Comparison of ENCODE assay signal across 18 cellular contexts in the genomic region with DNA sequence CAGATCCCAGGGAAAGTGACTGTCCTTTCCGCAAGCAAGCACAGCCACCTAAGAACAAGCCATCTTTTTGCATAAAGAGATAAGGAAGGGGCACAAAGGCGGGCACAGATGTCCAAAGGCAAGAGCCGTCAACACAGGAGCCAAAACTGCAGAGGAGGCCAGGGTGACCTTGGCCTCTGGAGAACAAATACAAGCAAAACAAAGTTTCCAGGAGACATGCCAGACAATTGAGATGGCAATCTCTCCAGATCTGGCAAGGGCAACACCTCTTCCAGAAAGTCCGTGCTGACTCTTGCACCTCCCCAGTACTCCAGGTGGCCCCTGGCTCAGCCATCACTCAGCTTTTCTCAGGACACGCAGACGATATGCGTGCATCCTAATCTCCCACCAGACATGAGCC. TPM values are rescaled to one million over a fixed set of nuclear protein-coding genes. Genes with fewer than 3 reads are reported as not detected.
DNase-seq lines count a peak whose midpoint lies in the region; ATAC-seq and TF ChIP-seq lines count a peak whose summit lies in the region.
"Had no signal": no experiment of that assay in that cellular context is flagged by ENCODE, and none has a peak within 500 bp of the region (broad histone marks: within the 10 kb centered on the region; RNA-seq: fewer than 3 reads in every experiment).

No MANE protein-coding gene starts in this region.

- no peak overlapping the region for H2BK15ac ChIP-seq in neuronal stem cell (ENCODE audit: low read length)

- H4K91ac ChIP-seq in neuronal stem cell (ENCODE audit: low read depth, low read length, poor library complexity): no peak overlapping the region

- H3K9me3 ChIP-seq in adrenal gland (replicated peaks in 1 of 3) (no peaks in the 10 kb centered on the region), neuronal stem cell (replicated peaks in 1 of 2; ENCODE audit: control insufficient read depth in 2 of 2, insufficient read depth in 1 of 2, low read depth in 1 of 2, low read length in 2 of 2) (no peaks in the 10 kb centered on the region), uterus (no peaks in the 10 kb centered on the region)

- no peak overlapping the region for H3K4me2 ChIP-seq in neuronal stem cell (ENCODE audit: insufficient read depth, low read length, poor library complexity, severe bottlenecking)
- H3K4me2 ChIP-seq: BLaER1 had no signal

- H3K27me3 Mint-ChIP-seq in activated CD4-positive, alpha-beta T cell treated with anti-CD3 and anti-CD28 coated beads, Interleukin-2, amount 10 ng/mL, durations not matched to agents 7 days and 5 days: no peaks in the 10 kb centered on the region
- H3K27me3 Mint-ChIP-seq in activated CD4-positive, alpha-beta T cell treated with anti-CD3 and anti-CD28 coated beads for 36 hours: peaks cover 15% of the 10 kb centered on the region
- H3K27me3 Mint-ChIP-seq: CD4-positive, CD25-positive, alpha-beta regulatory T cell had no signal

- intact Hi-C loops in activated CD4-positive, alpha-beta T cell treated with anti-CD3 and anti-CD28 coated beads for 36 hours (cut with DNase I, micrococcal nuclease): no loop called here
- intact Hi-C loops in adrenal gland (cut with DNase I): no loop called here
- intact Hi-C loops in uterus (cut with DNase I; ENCODE audit: low total_unique reads): no loop called here

- H2BK120ac ChIP-seq in neuronal stem cell (ENCODE audit: low read depth, low read length): no peak overlapping the region

- peak overlapping the region; percentile 35 for H3K18ac ChIP-seq in neuronal stem cell (ENCODE audit: low read length)

- no peak overlapping the region for H3K23ac ChIP-seq in neuronal stem cell (ENCODE audit: low read depth, low read length, poor library complexity)

- H3K9ac ChIP-seq in neuronal stem cell (ENCODE audit: low read depth, low read length, poor library complexity): no peak overlapping the region
- H3K9ac ChIP-seq: BLaER1, GM23248 had no signal

- H2BK12ac ChIP-seq in neuronal stem cell (ENCODE audit: low read length): no peak overlapping the region

- no peak for TF ChIP-seq CTCF in adrenal gland (IDR thresholded peaks at IDR 0.05)
- TF ChIP-seq CTCF in uterus (IDR thresholded peaks at IDR 0.05): no peak

- no peak overlapping the region for H3K14ac ChIP-seq in neuronal stem cell (ENCODE audit: low read length)

- no peaks in the 10 kb centered on the region for H3K36me3 Mint-ChIP-seq in activated CD4-positive, alpha-beta T cell treated with anti-CD3 and anti-CD28 coated beads, Interleukin-2, amount 10 ng/mL, durations not matched to agents 7 days and 5 days (ENCODE audit: low read depth)
- no peaks in the 10 kb centered on the region for H3K36me3 Mint-ChIP-seq in activated CD4-positive, alpha-beta T cell treated with anti-CD3 and anti-CD28 coated beads for 36 hours (ENCODE audit: low read depth)
- no peaks in the 10 kb centered on the region for H3K36me3 Mint-ChIP-seq in activated naive CD4-positive, alpha-beta T cell treated with anti-CD3 and anti-CD28 coated beads, Interleukin-2, amount 50 U/mL, for 72 hours
- H3K36me3 Mint-ChIP-seq: CD4-positive, CD25-positive, alpha-beta regulatory T cell had no signal

- no peaks in the 10 kb centered on the region for H3K4me1 Mint-ChIP-seq in activated CD4-positive, alpha-beta T cell treated with anti-CD3 and anti-CD28 coated beads, Interleukin-2, amount 10 ng/mL, durations not matched to agents 7 days and 5 days
- no peaks in the 10 kb centered on the region for H3K4me1 Mint-ChIP-seq in activated CD4-positive, alpha-beta T cell treated with anti-CD3 and anti-CD28 coated beads for 36 hours

- H4K8ac ChIP-seq in neuronal stem cell (ENCODE audit: low read depth, low read length): no peak overlapping the region

- POLR2A ChIA-PET in activated CD4-positive, alpha-beta T cell treated with anti-CD3 and anti-CD28 coated beads, Interleukin-2, amount 10 ng/mL, durations not matched to agents 7 days and 5 days (lab: Charles Lee): no interaction called here
- POLR2A ChIA-PET in activated CD4-positive, alpha-beta T cell treated with anti-CD3 and anti-CD28 coated beads for 36 hours (lab: Charles Lee): no interaction called here

- no peak overlapping the region for H2BK5ac ChIP-seq in neuronal stem cell (ENCODE audit: low read length)

- no peak for TF ChIP-seq POLR2A in adrenal gland (IDR thresholded peaks at IDR 0.05)
- TF ChIP-seq POLR2A in uterus (IDR thresholded peaks at IDR 0.05): no peak

- H3K27me3 ChIP-seq in adrenal gland (no peaks in the 10 kb centered on the region), neuronal stem cell (ENCODE audit: control insufficient read depth in 3 of 3, insufficient read depth in 3 of 3, low read depth in 1 of 3, low read length in 3 of 3) (no peaks in the 10 kb centered on the region), uterus (no peaks in the 10 kb centered on the region)
- H3K27me3 ChIP-seq: BLaER1 had no signal

- no peak overlapping the region for H3K4ac ChIP-seq in neuronal stem cell (ENCODE audit: low read length)

- no peak overlapping the region for H2AK5ac ChIP-seq in neuronal stem cell (ENCODE audit: low read depth, low read length)

- no peak overlapping the region for H3K4me3 ChIP-seq in adrenal gland
- H3K4me3 ChIP-seq in neuronal stem cell (ENCODE audit: low read length in 2 of 2): no peak overlapping the region
- no peak overlapping the region for H3K4me3 ChIP-seq in uterus
- H3K4me3 ChIP-seq: BLaER1, GM12878, GM23248 had no signal

- WGBS in adrenal gland, 4 donors: 59 to 70% (median 61%) methylated on average over 7 of the region's 7 CpGs
- WGBS in neuronal stem cell (ENCODE audit: extremely low coverage in 2 of 2, insufficient read length in 2 of 2, insufficient replicate concordance in 1 of 2), 2 donors: no CpG with 5 or more reads among the region's 7 CpGs

- no peak for ATAC-seq in activated CD4-positive, alpha-beta T cell treated with anti-CD3 and anti-CD28 coated beads for 36 hours
- no peak for ATAC-seq in HG03571 (IDR thresholded peaks at IDR 0.05; ENCODE audit: unreplicated experiment)
- ATAC-seq in activated naive CD4-positive, alpha-beta T cell treated with anti-CD3 and anti-CD28 coated beads, Interleukin-2, amount 50 U/mL, for 72 hours: no peak
- ATAC-seq: GM12878, HCT116 had no signal

- DNase-seq in activated CD4-positive, alpha-beta T cell treated with anti-CD3 and anti-CD28 coated beads, Interleukin-2, amount 10 ng/mL, durations not matched to agents 7 days and 5 days: no peak
- no peak for DNase-seq in activated CD4-positive, alpha-beta T cell treated with anti-CD3 and anti-CD28 coated beads for 36 hours
- DNase-seq in adrenal gland (peak; percentile 19 to 81 (median 63)), neuronal stem cell (ENCODE audit: low spot score) (no peak), uterus (peak; percentile 20 to 54), NCI-H226 (no peak)
- no peak for DNase-seq in activated naive CD4-positive, alpha-beta T cell treated with anti-CD3 and anti-CD28 coated beads, Interleukin-2, amount 50 U/mL, for 72 hours (ENCODE audit: low spot score in 2 of 2)
- DNase-seq: AML-193; CD4-positive, CD25-positive, alpha-beta regulatory T cell; DMS 273 treated with DMSO at 0.1 percent for 48 hours; DMS79; GM23248 had no signal

- H3K4me3 Mint-ChIP-seq in activated CD4-positive, alpha-beta T cell treated with anti-CD3 and anti-CD28 coated beads, Interleukin-2, amount 10 ng/mL, durations not matched to agents 7 days and 5 days: no peak overlapping the region
- H3K4me3 Mint-ChIP-seq in activated CD4-positive, alpha-beta T cell treated with anti-CD3 and anti-CD28 coated beads for 36 hours: no peak overlapping the region

- no peaks in the 10 kb centered on the region for H3K9me3 Mint-ChIP-seq in activated CD4-positive, alpha-beta T cell treated with anti-CD3 and anti-CD28 coated beads, Interleukin-2, amount 10 ng/mL, durations not matched to agents 7 days and 5 days
- no peaks in the 10 kb centered on the region for H3K9me3 Mint-ChIP-seq in activated CD4-positive, alpha-beta T cell treated with anti-CD3 and anti-CD28 coated beads for 36 hours (ENCODE audit: low read depth)
- peaks cover 0 to 4% of the 10 kb centered on the region in 2 donors for H3K9me3 Mint-ChIP-seq in activated naive CD4-positive, alpha-beta T cell treated with anti-CD3 and anti-CD28 coated beads, Interleukin-2, amount 50 U/mL, for 72 hours

- no peaks in the 10 kb centered on the region for H3K79me1 ChIP-seq in neuronal stem cell (ENCODE audit: low read depth, low read length)

- peak overlapping the region; percentile 57 for H3K27ac Mint-ChIP-seq in activated CD4-positive, alpha-beta T cell treated with anti-CD3 and anti-CD28 coated beads, Interleukin-2, amount 10 ng/mL, durations not matched to agents 7 days and 5 days
- no peak overlapping the region for H3K27ac Mint-ChIP-seq in activated CD4-positive, alpha-beta T cell treated with anti-CD3 and anti-CD28 coated beads for 36 hours
- no peak overlapping the region for H3K27ac Mint-ChIP-seq in activated naive CD4-positive, alpha-beta T cell treated with anti-CD3 and anti-CD28 coated beads, Interleukin-2, amount 50 U/mL, for 72 hours
- H3K27ac Mint-ChIP-seq: CD4-positive, CD25-positive, alpha-beta regulatory T cell had no signal

- no peak overlapping the region for H2AFZ ChIP-seq in neuronal stem cell (ENCODE audit: low read length)
- H2AFZ ChIP-seq: GM23248 had no signal

- CTCF ChIA-PET in activated CD4-positive, alpha-beta T cell treated with anti-CD3 and anti-CD28 coated beads, Interleukin-2, amount 10 ng/mL, durations not matched to agents 7 days and 5 days (lab: Charles Lee): no interaction called here
- CTCF ChIA-PET in activated CD4-positive, alpha-beta T cell treated with anti-CD3 and anti-CD28 coated beads for 36 hours (lab: Charles Lee): no interaction called here

- H3K27ac ChIP-seq in adrenal gland (no peak overlapping the region), neuronal stem cell (replicated peaks; ENCODE audit: low read length) (no peak overlapping the region), uterus (peak overlapping the region in 1 of 2 donors; percentile 30)
- H3K27ac ChIP-seq: 22Rv1, BLaER1, GM23248 had no signal

- H3K4me1 ChIP-seq in adrenal gland (replicated peaks in 1 of 2) (no peaks in the 10 kb centered on the region), neuronal stem cell (ENCODE audit: control insufficient read depth in 2 of 2, insufficient read depth in 1 of 2, low read depth in 1 of 2, low read length in 2 of 2) (peaks cover 0 to 3% of the 10 kb centered on the region in 2 donors), uterus (no peaks in the 10 kb centered on the region)
- H3K4me1 ChIP-seq: BLaER1 had no signal

- H3K36me3 ChIP-seq in adrenal gland (replicated peaks in 1 of 2): no peaks in the 10 kb centered on the region
- H3K36me3 ChIP-seq in neuronal stem cell (replicated peaks in 1 of 2; ENCODE audit: control insufficient read depth in 2 of 2, insufficient read depth in 2 of 2, low read length in 2 of 2): no peaks in the 10 kb centered on the region
- H3K36me3 ChIP-seq in uterus: no peaks in the 10 kb centered on the region
- H3K36me3 ChIP-seq: BLaER1 had no signal

RNA-seq across cellular contexts. Expression of a gene that starts 58.2 kb away (rescaled TPM):
- not detected for total RNA-seq in activated CD4-positive, alpha-beta T cell treated with anti-CD3 and anti-CD28 coated beads, Interleukin-2, amount 10 ng/mL, durations not matched to agents 7 days and 5 days
- total RNA-seq in activated CD4-positive, alpha-beta T cell treated with anti-CD3 and anti-CD28 coated beads for 36 hours: not detected
- total RNA-seq in adrenal gland (not detected), uterus (under 1 TPM in 1 of 4 donors, not detected in 3; 0.49 TPM)
- not detected for polyA plus RNA-seq in adrenal gland
- not detected for polyA plus RNA-seq in neuronal stem cell (2013, experiment 1 of 2)
- polyA plus RNA-seq in neuronal stem cell (2013, experiment 2 of 2): not detected
- total RNA-seq in activated naive CD4-positive, alpha-beta T cell treated with anti-CD3 and anti-CD28 coated beads, Interleukin-2, amount 50 U/mL, for 72 hours: not detected
- total RNA-seq: CD4-positive, CD25-positive, alpha-beta regulatory T cell; G401; GM12878 had no signal
- polyA plus RNA-seq: CD4-positive, CD25-positive, alpha-beta regulatory T cell; GM12878 had no signal

Comparison
In these comparisons a context has a peak if more than half of its experiments do, and no peak if none do; other contexts are left out.
1. DNase-seq: peak in adrenal gland (7 of 7) and uterus (2 of 2); none in activated CD4-positive, alpha-beta T cell treated with anti-CD3 and anti-CD28 coated beads, Interleukin-2, amount 10 ng/mL, durations not matched to agents 7 days and 5 days (single experiment), activated CD4-positive, alpha-beta T cell treated with anti-CD3 and anti-CD28 coated beads for 36 hours (single experiment), neuronal stem cell (single experiment), NCI-H226 (single experiment) and activated naive CD4-positive, alpha-beta T cell treated with anti-CD3 and anti-CD28 coated beads, Interleukin-2, amount 50 U/mL, for 72 hours (0 of 2).